Comparison of ENCODE assay signal across 13 cellular contexts in genomic region chr2:60806595-60806987, GRCh38. TPM values are rescaled to one million over a fixed set of nuclear protein-coding genes. Genes with fewer than 3 reads are reported as not detected.
A peak's percentile ranks its signal among the peaks of the same experiment; 100 is the strongest.
DNase-seq lines count a peak whose midpoint lies in the region; ATAC-seq, FAIRE-seq and TF ChIP-seq lines count a peak whose summit lies in the region.
"Had no signal": no experiment of that assay in that cellular context is flagged by ENCODE, and none has a peak within 500 bp of the region (broad histone marks: within the 10 kb centered on the region; RNA-seq: fewer than 3 reads in every experiment).

No MANE protein-coding gene starts in this region.

- FAIRE-seq in RCC 7860 (lab: Jason Lieb, UNC): no peak
- FAIRE-seq: pancreas had no signal

- no peak for ATAC-seq in activated B cell treated with CpG ODN at 0.5 μM for 24 hours (ENCODE audit: low read depth)
- ATAC-seq in stimulated activated naive B cell treated with anti-CD40 and anti-IgM and Interleukin-4, amounts not matched to agents 10 μg/mL and 1 μg/mL and 100 μg/mL, for 72 hours (replicated peaks): no peak

- POLR2A ChIA-PET in activated B cell treated with CpG ODN at 0.5 μM for 24 hours (lab: Charles Lee): interaction anchor here (0.6 to 5.5 kb wide), 14 partner anchors 10 to 191 kb away, joined by 3 to 162 read pairs (median 9); partner anchors contain the start of gene REL

- TF ChIP-seq CTCF in activated B cell treated with CpG ODN at 0.5 μM for 24 hours (IDR thresholded peaks at IDR 0.05) (no peak), dorsolateral prefrontal cortex (IDR thresholded peaks at IDR 0.05 in 54 of 56, conservative IDR thresholded peaks at IDR 0.05 in 2 of 56; ENCODE audit: low read depth in 1 of 56, partially characterized antibody in 56 of 56) (no peak)

- CTCF ChIA-PET in activated naive CD4-positive, alpha-beta T cell treated with anti-CD3 and anti-CD28 coated beads, Interleukin-2, amount 10 ng/mL, durations not matched to agents 7 days and 5 days (lab: Charles Lee): interaction anchor here (1.6 to 5.0 kb wide), 3 partner anchors 11 to 192 kb away, joined by 4 to 73 read pairs (median 11); no protein-coding TSS in a partner anchor
- CTCF ChIA-PET in activated B cell treated with CpG ODN at 0.5 μM for 24 hours (lab: Charles Lee): interaction anchor here (1.8 to 4.3 kb wide), 3 partner anchors 11 to 192 kb away, joined by 8 to 39 read pairs (median 34); partner anchors contain the start of gene REL

- no peak overlapping the region for H3K4me3 ChIP-seq in dorsolateral prefrontal cortex
- H3K4me3 ChIP-seq: pancreas, tibial nerve had no signal

- no peak overlapping the region for H3K4me3 Mint-ChIP-seq in activated naive CD4-positive, alpha-beta T cell treated with anti-CD3 and anti-CD28 coated beads, Interleukin-2, amount 10 ng/mL, durations not matched to agents 7 days and 5 days
- H3K4me3 Mint-ChIP-seq in activated B cell treated with CpG ODN at 0.5 μM for 24 hours (peak overlapping the region; percentile 59), immature natural killer cell (peak overlapping the region in 2 of 5 donors; percentile 3 to 30)
- H3K4me3 Mint-ChIP-seq in stimulated activated naive B cell treated with anti-CD40 and anti-IgM and Interleukin-4, amounts not matched to agents 10 μg/mL and 1 μg/mL and 100 μg/mL, for 72 hours: peak overlapping the region; percentile 10 to 51

- peaks cover 38% of the 10 kb centered on the region for H3K4me1 Mint-ChIP-seq in activated naive CD4-positive, alpha-beta T cell treated with anti-CD3 and anti-CD28 coated beads, Interleukin-2, amount 10 ng/mL, durations not matched to agents 7 days and 5 days
- H3K4me1 Mint-ChIP-seq in activated B cell treated with CpG ODN at 0.5 μM for 24 hours: peaks cover 54% of the 10 kb centered on the region
- H3K4me1 Mint-ChIP-seq in immature natural killer cell: peaks cover 18 to 26% of the 10 kb centered on the region in 2 donors
- H3K4me1 Mint-ChIP-seq in stimulated activated naive B cell treated with anti-CD40 and anti-IgM and Interleukin-4, amounts not matched to agents 10 μg/mL and 1 μg/mL and 100 μg/mL, for 72 hours: peaks cover 39 to 61% of the 10 kb centered on the region in 2 donors

- intact Hi-C loops in activated B cell treated with CpG ODN at 0.5 μM for 24 hours (cut with micrococcal nuclease): no loop called here
- intact Hi-C loops in dorsolateral prefrontal cortex (cut with DNase I): no loop called here

- peak overlapping the region; percentile 86 for H3K27ac Mint-ChIP-seq in activated naive CD4-positive, alpha-beta T cell treated with anti-CD3 and anti-CD28 coated beads, Interleukin-2, amount 10 ng/mL, durations not matched to agents 7 days and 5 days
- peak overlapping the region; percentile 93 for H3K27ac Mint-ChIP-seq in activated B cell treated with CpG ODN at 0.5 μM for 24 hours
- H3K27ac Mint-ChIP-seq in immature natural killer cell: peak overlapping the region; percentile 78 to 92 (median 86)
- H3K27ac Mint-ChIP-seq in stimulated activated naive B cell treated with anti-CD40 and anti-IgM and Interleukin-4, amounts not matched to agents 10 μg/mL and 1 μg/mL and 100 μg/mL, for 72 hours: peak overlapping the region; percentile 88

- H3K27me3 ChIP-seq in dorsolateral prefrontal cortex: no peaks in the 10 kb centered on the region
- H3K27me3 ChIP-seq: brain microvascular endothelial cell, pancreas, tibial nerve had no signal

- no peaks in the 10 kb centered on the region for H3K9me3 Mint-ChIP-seq in activated naive CD4-positive, alpha-beta T cell treated with anti-CD3 and anti-CD28 coated beads, Interleukin-2, amount 10 ng/mL, durations not matched to agents 7 days and 5 days
- H3K9me3 Mint-ChIP-seq in activated B cell treated with CpG ODN at 0.5 μM for 24 hours (no peaks in the 10 kb centered on the region), immature natural killer cell (no peaks in the 10 kb centered on the region)
- H3K9me3 Mint-ChIP-seq in stimulated activated naive B cell treated with anti-CD40 and anti-IgM and Interleukin-4, amounts not matched to agents 10 μg/mL and 1 μg/mL and 100 μg/mL, for 72 hours: peaks cover 4 to 5% of the 10 kb centered on the region in 2 donors

- no peaks in the 10 kb centered on the region for H3K36me3 Mint-ChIP-seq in activated naive CD4-positive, alpha-beta T cell treated with anti-CD3 and anti-CD28 coated beads, Interleukin-2, amount 10 ng/mL, durations not matched to agents 7 days and 5 days
- H3K36me3 Mint-ChIP-seq in activated B cell treated with CpG ODN at 0.5 μM for 24 hours (ENCODE audit: low read depth): peaks cover 17% of the 10 kb centered on the region
- H3K36me3 Mint-ChIP-seq in immature natural killer cell: peaks cover 0 to 14% (median 9%) of the 10 kb centered on the region in 3 donors
- H3K36me3 Mint-ChIP-seq in stimulated activated naive B cell treated with anti-CD40 and anti-IgM and Interleukin-4, amounts not matched to agents 10 μg/mL and 1 μg/mL and 100 μg/mL, for 72 hours: peaks cover 15 to 18% of the 10 kb centered on the region in 2 donors

- no peak for DNase-seq in activated naive CD4-positive, alpha-beta T cell treated with anti-CD3 and anti-CD28 coated beads, Interleukin-2, amount 10 ng/mL, durations not matched to agents 7 days and 5 days
- no peak for DNase-seq in activated naive CD4-positive, alpha-beta T cell treated with Interleukin-2 at 50 U/mL for 16 hours
- no peak for DNase-seq in activated B cell treated with CpG ODN at 0.5 μM for 24 hours
- DNase-seq in immature natural killer cell: no peak
- no peak for DNase-seq in stimulated activated naive B cell treated with anti-CD40 and anti-IgM and Interleukin-4, amounts not matched to agents 10 μg/mL and 1 μg/mL and 100 μg/mL, for 72 hours
- no peak for DNase-seq in mucosa of gallbladder (ENCODE audit: low spot score)
- no peak for DNase-seq in RCC 7860 (ENCODE audit: low spot score)
- DNase-seq in dorsolateral prefrontal cortex: no peak
- DNase-seq: DMS 273 treated with DMSO at 0.1 percent for 48 hours, NCI-H2029 treated with DMSO at 0.1 percent for 48 hours, pancreas had no signal

- H3K27ac ChIP-seq in dorsolateral prefrontal cortex: peak overlapping the region in 1 of 59 donors; percentile 16
- H3K27ac ChIP-seq: brain microvascular endothelial cell, pancreas, tibial nerve had no signal

- H3K27me3 Mint-ChIP-seq in activated naive CD4-positive, alpha-beta T cell treated with anti-CD3 and anti-CD28 coated beads, Interleukin-2, amount 10 ng/mL, durations not matched to agents 7 days and 5 days: no peaks in the 10 kb centered on the region
- H3K27me3 Mint-ChIP-seq in activated B cell treated with CpG ODN at 0.5 μM for 24 hours (no peaks in the 10 kb centered on the region), immature natural killer cell (ENCODE audit: low read depth in 3 of 3) (no peaks in the 10 kb centered on the region)
- no peaks in the 10 kb centered on the region for H3K27me3 Mint-ChIP-seq in stimulated activated naive B cell treated with anti-CD40 and anti-IgM and Interleukin-4, amounts not matched to agents 10 μg/mL and 1 μg/mL and 100 μg/mL, for 72 hours

RNA-seq across cellular contexts. Expression of gene PAPOLG, which starts 50.5 kb away (rescaled TPM):
- 20.3 and 20.5 TPM in 2 replicates for total RNA-seq in activated B cell treated with CpG ODN at 0.5 μM for 24 hours
- polyA plus RNA-seq in immature natural killer cell: 10 to 100 TPM in 1 of 3 donors, 1 to 10 TPM in 2; 5.1 to 19.5 (median 8.9) TPM
- 10.8 TPM for total RNA-seq in mucosa of gallbladder
- 10 to 100 TPM; 13.2 to 32.0 (median 23.3) TPM for total RNA-seq in dorsolateral prefrontal cortex
